In the genomic region with DNA sequence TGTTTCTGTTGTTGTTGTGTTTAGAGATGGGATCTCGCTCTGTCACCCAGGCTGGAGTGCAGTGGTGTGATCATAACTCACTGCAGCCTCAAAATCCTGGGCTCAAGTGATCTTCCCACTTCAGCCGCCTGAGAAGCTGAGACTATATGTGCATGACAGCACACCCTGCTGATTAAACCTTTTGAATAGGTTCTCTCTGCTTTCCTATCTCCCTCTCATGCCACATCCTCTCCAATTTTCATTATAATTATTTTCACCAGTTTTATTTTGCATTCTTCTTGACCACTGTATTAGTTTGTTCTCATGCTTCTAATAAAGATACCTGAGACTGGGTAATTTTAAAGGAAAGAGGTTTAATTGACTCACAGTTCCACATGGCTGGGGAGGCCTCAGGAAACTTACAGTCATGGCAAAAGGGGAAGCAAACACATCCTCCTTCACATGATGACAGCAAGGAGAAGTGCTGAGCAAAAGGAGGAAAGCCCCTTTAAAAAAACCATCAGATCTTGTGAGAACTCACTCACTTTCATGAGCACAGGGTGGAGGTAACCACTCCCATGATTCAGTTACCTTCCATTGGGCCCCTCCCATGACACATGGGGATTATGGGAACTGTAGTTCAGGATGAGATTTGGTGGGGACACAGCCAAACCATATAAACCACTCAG, we compare ENCODE assay signal across 11 cellular contexts. TPM values are rescaled to one million over a fixed set of nuclear protein-coding genes. Genes with fewer than 3 reads are reported as not detected.
DNase-seq lines count a peak whose midpoint lies in the region; ATAC-seq and TF ChIP-seq lines count a peak whose summit lies in the region.
"Had no signal": no experiment of that assay in that cellular context is flagged by ENCODE, and none has a peak within 500 bp of the region (broad histone marks: within the 10 kb centered on the region; RNA-seq: fewer than 3 reads in every experiment).

No MANE protein-coding gene starts in this region.

- intact Hi-C loops in right cardiac atrium (cut with DNase I) (no loop called here), Right ventricle myocardium superior (cut with DNase I) (no loop called here)

- no peaks in the 10 kb centered on the region for H3K9me3 ChIP-seq in right cardiac atrium (ENCODE audit: control insufficient read depth, low read length)
- H3K9me3 ChIP-seq: Caco-2 had no signal

- H3K4me3 ChIP-seq in right cardiac atrium (ENCODE audit: low read length) (no peak overlapping the region), coronary artery (no peak overlapping the region)
- H3K4me3 ChIP-seq: cardiac muscle cell, right atrium auricular region had no signal

- peaks cover 6% of the 10 kb centered on the region for H3K4me1 ChIP-seq in right cardiac atrium (ENCODE audit: control insufficient read depth, insufficient read depth, low read length)
- H3K4me1 ChIP-seq: Caco-2 had no signal

- 94% methylated on average over 2 of the region's 2 CpGs for WGBS in right cardiac atrium

- H3K27me3 ChIP-seq in right cardiac atrium (ENCODE audit: control insufficient read depth, insufficient read depth) = no peaks in the 10 kb centered on the region
- H3K27me3 ChIP-seq: cardiac muscle cell, right atrium auricular region had no signal

- ATAC-seq in right cardiac atrium (no peak), Right ventricle myocardium superior (ENCODE audit: poor library complexity) (no peak), HG03280 (IDR thresholded peaks at IDR 0.05; ENCODE audit: unreplicated experiment) (peak; percentile 59)
- ATAC-seq in stimulated activated naive CD8-positive, alpha-beta T cell treated with anti-CD3 and anti-CD28 coated beads, Interleukin-15, Interleukin-2, amounts not matched to agents 100 U/mL and 50 U/mL, for 24 hours = peak; percentile 95

- TF ChIP-seq CTCF in coronary artery (IDR thresholded peaks at IDR 0.05) = no peak

- DNase-seq in right cardiac atrium (no peak), Right ventricle myocardium superior (no peak), coronary artery (ENCODE audit: low spot score) (no peak), globus pallidus (ENCODE audit: low spot score) (no peak), NK-92 (lab: John Stamatoyannopoulos, UW; ENCODE audit: unreplicated experiment) (no peak)
- DNase-seq in activated naive CD4-positive, alpha-beta T cell treated with anti-CD3 and anti-CD28 coated beads, Interleukin-2, amount 50 U/mL, for 16 hours = peak; percentile 49
- peak; percentile 48 for DNase-seq in stimulated activated naive CD8-positive, alpha-beta T cell treated with anti-CD3 and anti-CD28 coated beads, Interleukin-15, Interleukin-2, amounts not matched to agents 100 U/mL and 50 U/mL, for 24 hours
- DNase-seq: Caco-2 had no signal

- peak overlapping the region; percentile 43 for H3K27ac ChIP-seq in right cardiac atrium (ENCODE audit: low read length)
- no peak overlapping the region for H3K27ac ChIP-seq in coronary artery
- H3K27ac ChIP-seq: cardiac muscle cell had no signal

RNA-seq across cellular contexts. Expression of gene AGK, which starts 12.9 kb away (rescaled TPM):
- total RNA-seq in right cardiac atrium (10 to 100 TPM; 31.1 to 43.6 (median 37.8) TPM), Right ventricle myocardium superior (27.7 TPM)
- polyA plus RNA-seq in right cardiac atrium = 29.2 TPM

Comparison
In these comparisons a context has a peak if more than half of its experiments do, and no peak if none do; other contexts are left out.
1. ATAC-seq: peak in HG03280 (single experiment) and stimulated activated naive CD8-positive, alpha-beta T cell treated with anti-CD3 and anti-CD28 coated beads, Interleukin-15, Interleukin-2, amounts not matched to agents 100 U/mL and 50 U/mL, for 24 hours (single experiment); none in right cardiac atrium (0 of 2) and Right ventricle myocardium superior (single experiment).
2. DNase-seq: peak in activated naive CD4-positive, alpha-beta T cell treated with anti-CD3 and anti-CD28 coated beads, Interleukin-2, amount 50 U/mL, for 16 hours (single experiment) and stimulated activated naive CD8-positive, alpha-beta T cell treated with anti-CD3 and anti-CD28 coated beads, Interleukin-15, Interleukin-2, amounts not matched to agents 100 U/mL and 50 U/mL, for 24 hours (single experiment); none in right cardiac atrium (0 of 3), Right ventricle myocardium superior (single experiment), coronary artery (single experiment), globus pallidus (single experiment) and NK-92 (single experiment).